ENCODE assay signal across 1 cellular context in the genomic region with DNA sequence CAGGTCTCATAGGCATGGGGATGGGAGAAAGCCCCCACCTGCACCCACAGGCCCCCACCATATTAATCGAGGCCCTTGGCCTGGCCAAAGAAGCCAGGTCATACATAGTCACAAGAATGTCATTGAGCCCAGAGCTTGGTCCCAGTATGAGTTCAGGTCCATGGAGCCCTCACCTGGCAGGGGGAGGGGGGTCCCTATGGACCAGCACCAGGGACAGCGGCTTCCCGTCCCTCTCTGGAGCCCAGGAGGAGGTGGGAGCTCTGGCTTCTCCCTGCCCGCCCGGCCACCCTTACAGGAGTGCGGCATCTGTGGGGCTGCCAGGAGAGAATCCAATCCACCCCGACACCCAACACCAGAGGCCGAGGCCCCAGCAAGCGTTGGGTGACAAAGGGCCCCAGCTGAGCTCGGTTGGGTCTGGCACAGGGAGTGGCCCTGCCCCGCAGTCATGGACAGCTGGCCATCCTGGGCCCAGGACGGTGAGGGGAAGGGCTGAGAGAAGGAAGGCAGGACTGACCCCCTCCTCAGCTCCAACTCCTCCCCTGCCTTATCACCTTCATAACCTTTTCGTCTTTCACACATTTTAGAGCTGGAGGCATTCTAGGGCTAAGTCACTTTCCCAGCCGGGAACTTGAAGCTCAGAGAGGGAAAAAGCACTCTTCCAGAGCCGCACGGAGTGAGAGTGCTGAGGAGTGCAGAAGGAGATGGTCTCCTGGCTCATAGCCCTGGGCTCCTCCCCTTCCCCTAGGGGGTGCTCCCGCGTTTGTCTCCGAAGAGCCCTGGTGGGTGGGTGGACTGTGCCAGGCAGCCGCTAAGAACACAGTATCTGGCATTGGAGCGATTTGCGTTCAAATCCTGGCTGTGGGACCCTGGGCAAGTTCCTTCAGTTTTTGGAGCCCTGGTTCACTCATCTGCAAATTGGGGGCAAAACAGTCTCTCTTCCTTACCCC.
A peak's percentile ranks its signal among the peaks of the same experiment; 100 is the strongest.
TF ChIP-seq lines count a peak whose summit lies in the region.

No MANE protein-coding gene starts in this region.

TF ChIP-seq in GM12878, 131 proteins besides CTCF, POLR2A, EP300 and RAD21:
- TF ChIP-seq, protein P1, sequence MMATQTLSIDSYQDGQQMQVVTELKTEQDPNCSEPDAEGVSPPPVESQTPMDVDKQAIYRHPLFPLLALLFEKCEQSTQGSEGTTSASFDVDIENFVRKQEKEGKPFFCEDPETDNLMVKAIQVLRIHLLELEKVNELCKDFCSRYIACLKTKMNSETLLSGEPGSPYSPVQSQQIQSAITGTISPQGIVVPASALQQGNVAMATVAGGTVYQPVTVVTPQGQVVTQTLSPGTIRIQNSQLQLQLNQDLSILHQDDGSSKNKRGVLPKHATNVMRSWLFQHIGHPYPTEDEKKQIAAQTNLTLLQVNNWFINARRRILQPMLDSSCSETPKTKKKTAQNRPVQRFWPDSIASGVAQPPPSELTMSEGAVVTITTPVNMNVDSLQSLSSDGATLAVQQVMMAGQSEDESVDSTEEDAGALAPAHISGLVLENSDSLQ (IDR thresholded peaks at IDR 0.05), result no peak
- TF ChIP-seq, protein P2, sequence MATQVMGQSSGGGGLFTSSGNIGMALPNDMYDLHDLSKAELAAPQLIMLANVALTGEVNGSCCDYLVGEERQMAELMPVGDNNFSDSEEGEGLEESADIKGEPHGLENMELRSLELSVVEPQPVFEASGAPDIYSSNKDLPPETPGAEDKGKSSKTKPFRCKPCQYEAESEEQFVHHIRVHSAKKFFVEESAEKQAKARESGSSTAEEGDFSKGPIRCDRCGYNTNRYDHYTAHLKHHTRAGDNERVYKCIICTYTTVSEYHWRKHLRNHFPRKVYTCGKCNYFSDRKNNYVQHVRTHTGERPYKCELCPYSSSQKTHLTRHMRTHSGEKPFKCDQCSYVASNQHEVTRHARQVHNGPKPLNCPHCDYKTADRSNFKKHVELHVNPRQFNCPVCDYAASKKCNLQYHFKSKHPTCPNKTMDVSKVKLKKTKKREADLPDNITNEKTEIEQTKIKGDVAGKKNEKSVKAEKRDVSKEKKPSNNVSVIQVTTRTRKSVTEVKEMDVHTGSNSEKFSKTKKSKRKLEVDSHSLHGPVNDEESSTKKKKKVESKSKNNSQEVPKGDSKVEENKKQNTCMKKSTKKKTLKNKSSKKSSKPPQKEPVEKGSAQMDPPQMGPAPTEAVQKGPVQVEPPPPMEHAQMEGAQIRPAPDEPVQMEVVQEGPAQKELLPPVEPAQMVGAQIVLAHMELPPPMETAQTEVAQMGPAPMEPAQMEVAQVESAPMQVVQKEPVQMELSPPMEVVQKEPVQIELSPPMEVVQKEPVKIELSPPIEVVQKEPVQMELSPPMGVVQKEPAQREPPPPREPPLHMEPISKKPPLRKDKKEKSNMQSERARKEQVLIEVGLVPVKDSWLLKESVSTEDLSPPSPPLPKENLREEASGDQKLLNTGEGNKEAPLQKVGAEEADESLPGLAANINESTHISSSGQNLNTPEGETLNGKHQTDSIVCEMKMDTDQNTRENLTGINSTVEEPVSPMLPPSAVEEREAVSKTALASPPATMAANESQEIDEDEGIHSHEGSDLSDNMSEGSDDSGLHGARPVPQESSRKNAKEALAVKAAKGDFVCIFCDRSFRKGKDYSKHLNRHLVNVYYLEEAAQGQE (IDR thresholded peaks at IDR 0.05; ENCODE audit: low read depth, low read length), result peak; percentile 62; the same call in 1 of the 2 replicates
- TF ChIP-seq CREB1 (IDR thresholded peaks at IDR 0.05; ENCODE audit: low read depth), result no peak
- no peak for TF ChIP-seq JUND (IDR thresholded peaks at IDR 0.05; ENCODE audit: low read depth, low read length)
- TF ChIP-seq SMAD5 (IDR thresholded peaks at IDR 0.05; ENCODE audit: low read depth), result no peak
- no peak for TF ChIP-seq PAX8 (IDR thresholded peaks at IDR 0.05)
- TF ChIP-seq, protein P3, sequence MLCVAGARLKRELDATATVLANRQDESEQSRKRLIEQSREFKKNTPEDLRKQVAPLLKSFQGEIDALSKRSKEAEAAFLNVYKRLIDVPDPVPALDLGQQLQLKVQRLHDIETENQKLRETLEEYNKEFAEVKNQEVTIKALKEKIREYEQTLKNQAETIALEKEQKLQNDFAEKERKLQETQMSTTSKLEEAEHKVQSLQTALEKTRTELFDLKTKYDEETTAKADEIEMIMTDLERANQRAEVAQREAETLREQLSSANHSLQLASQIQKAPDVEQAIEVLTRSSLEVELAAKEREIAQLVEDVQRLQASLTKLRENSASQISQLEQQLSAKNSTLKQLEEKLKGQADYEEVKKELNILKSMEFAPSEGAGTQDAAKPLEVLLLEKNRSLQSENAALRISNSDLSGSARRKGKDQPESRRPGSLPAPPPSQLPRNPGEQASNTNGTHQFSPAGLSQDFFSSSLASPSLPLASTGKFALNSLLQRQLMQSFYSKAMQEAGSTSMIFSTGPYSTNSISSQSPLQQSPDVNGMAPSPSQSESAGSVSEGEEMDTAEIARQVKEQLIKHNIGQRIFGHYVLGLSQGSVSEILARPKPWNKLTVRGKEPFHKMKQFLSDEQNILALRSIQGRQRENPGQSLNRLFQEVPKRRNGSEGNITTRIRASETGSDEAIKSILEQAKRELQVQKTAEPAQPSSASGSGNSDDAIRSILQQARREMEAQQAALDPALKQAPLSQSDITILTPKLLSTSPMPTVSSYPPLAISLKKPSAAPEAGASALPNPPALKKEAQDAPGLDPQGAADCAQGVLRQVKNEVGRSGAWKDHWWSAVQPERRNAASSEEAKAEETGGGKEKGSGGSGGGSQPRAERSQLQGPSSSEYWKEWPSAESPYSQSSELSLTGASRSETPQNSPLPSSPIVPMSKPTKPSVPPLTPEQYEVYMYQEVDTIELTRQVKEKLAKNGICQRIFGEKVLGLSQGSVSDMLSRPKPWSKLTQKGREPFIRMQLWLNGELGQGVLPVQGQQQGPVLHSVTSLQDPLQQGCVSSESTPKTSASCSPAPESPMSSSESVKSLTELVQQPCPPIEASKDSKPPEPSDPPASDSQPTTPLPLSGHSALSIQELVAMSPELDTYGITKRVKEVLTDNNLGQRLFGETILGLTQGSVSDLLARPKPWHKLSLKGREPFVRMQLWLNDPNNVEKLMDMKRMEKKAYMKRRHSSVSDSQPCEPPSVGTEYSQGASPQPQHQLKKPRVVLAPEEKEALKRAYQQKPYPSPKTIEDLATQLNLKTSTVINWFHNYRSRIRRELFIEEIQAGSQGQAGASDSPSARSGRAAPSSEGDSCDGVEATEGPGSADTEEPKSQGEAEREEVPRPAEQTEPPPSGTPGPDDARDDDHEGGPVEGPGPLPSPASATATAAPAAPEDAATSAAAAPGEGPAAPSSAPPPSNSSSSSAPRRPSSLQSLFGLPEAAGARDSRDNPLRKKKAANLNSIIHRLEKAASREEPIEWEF (IDR thresholded peaks at IDR 0.05; ENCODE audit: insufficient replicate concordance, low read depth, low read length), result no peak
